Comparison of ENCODE assay signal across 8 cellular contexts in genomic region chr5:65722575-65723424, GRCh38. TPM values are rescaled to one million over a fixed set of nuclear protein-coding genes. Genes with fewer than 3 reads are reported as not detected.
DNase-seq lines count a peak whose midpoint lies in the region; ATAC-seq and TF ChIP-seq lines count a peak whose summit lies in the region.

No MANE protein-coding gene starts in this region.

- H3K27me3 ChIP-seq in breast epithelium (no peaks in the 10 kb centered on the region), iPS-20b (ENCODE audit: insufficient read depth, low read length) (no peaks in the 10 kb centered on the region), gastrocnemius medialis (no peaks in the 10 kb centered on the region)

- in situ Hi-C loops in gastrocnemius medialis (cut with MboI; ENCODE audit: low sequenced_read_pairs in 4 of 4), result loop anchor here in 1 of 4 donors (10.0 kb wide), 1 partner anchor 422 kb away; the partner anchor contains the start of gene SREK1

- peak; percentile 35 for DNase-seq in NCI-H1105 treated with DMSO at 0.1 percent for 48 hours (lab: John Stamatoyannopoulos, UW)
- no peak for DNase-seq in NCI-H1105 (lab: John Stamatoyannopoulos, UW)
- peak; percentile 33 for DNase-seq in OCI-LY7 (ENCODE audit: low spot score)
- no peak for DNase-seq in breast epithelium (ENCODE audit: low spot score in 2 of 2)
- DNase-seq in gastrocnemius medialis, result peak; percentile 3 to 29
- DNase-seq in GOT3 (lab: John Stamatoyannopoulos, UW), result no peak

- peak overlapping the region; percentile 93 for H2AFZ ChIP-seq in OCI-LY7 (ENCODE audit: low read length)

- intact Hi-C loops in OCI-LY7 (cut with micrococcal nuclease; ENCODE audit: unreplicated experiment), result loop anchor here (5.0 kb wide), 2 partner anchors 100 to 205 kb away; partner anchors contain the start of genes ERBIN and TRIM23
- intact Hi-C loops in breast epithelium (cut with DNase I; ENCODE audit: low total_unique reads), result no loop called here
- intact Hi-C loops in gastrocnemius medialis (cut with DNase I; ENCODE audit: low total_unique reads), result loop anchor here (2.0 to 5.0 kb wide), 3 partner anchors 95 to 420 kb away; partner anchors contain the start of genes ERBIN, SHLD3, SREK1 and TRAPPC13

- H4K20me1 ChIP-seq in OCI-LY7 (ENCODE audit: insufficient read depth, low read length), result no peaks in the 10 kb centered on the region

- H3K36me3 ChIP-seq in OCI-LY7 (ENCODE audit: insufficient read depth, low read length) (peaks cover 21% of the 10 kb centered on the region; the same call in 1 of the 2 replicates), breast epithelium (no peaks in the 10 kb centered on the region), iPS-20b (ENCODE audit: insufficient read depth, low read depth, low read length) (peaks cover 18% of the 10 kb centered on the region; the same call in 1 of the 2 replicates), gastrocnemius medialis (no peaks in the 10 kb centered on the region)

- H3K9me2 ChIP-seq in OCI-LY7 (ENCODE audit: insufficient read depth, low read length), result no peaks in the 10 kb centered on the region

- TF ChIP-seq POLR2A in breast epithelium (IDR thresholded peaks at IDR 0.05) (no peak), gastrocnemius medialis (IDR thresholded peaks at IDR 0.05) (no peak)

- H3K4me2 ChIP-seq in OCI-LY7 (ENCODE audit: low read length), result peak overlapping the region; percentile 87

- TSS peak; percentile 79 for BruUV-seq in OCI-LY7 (replicated peaks; lab: Mats Ljungman, UMichigan)

- ATAC-seq in HG03432 (IDR thresholded peaks at IDR 0.05; ENCODE audit: unreplicated experiment), result peak; percentile 6
- ATAC-seq in gastrocnemius medialis, result peak; percentile 51 to 54

- peak overlapping the region; percentile 96 for H3K9ac ChIP-seq in iPS-20b (ENCODE audit: low read depth, low read length)

- CTCF ChIA-PET in OCI-LY7 (lab: Charles Lee; ENCODE audit: unreplicated experiment), result interaction anchor here (0.7 kb wide), 1 partner anchor 99 kb away, joined by 3 read pairs; the partner anchor contains the start of gene TRIM23

- H3K27ac ChIP-seq in OCI-LY7 (ENCODE audit: low read depth, low read length, poor library complexity, severe bottlenecking) (peak overlapping the region; percentile 5), breast epithelium (peak overlapping the region; percentile 70 to 74), iPS-20b (ENCODE audit: low read length) (peak overlapping the region; percentile 68), gastrocnemius medialis (peak overlapping the region; percentile 85 to 90 (median 88))

- H3K79me2 ChIP-seq in OCI-LY7 (ENCODE audit: insufficient read depth, low read depth, low read length), result peaks cover 40% of the 10 kb centered on the region

- H3K4me3 ChIP-seq in OCI-LY7 (ENCODE audit: low read depth, low read length, poor library complexity, severe bottlenecking) (peak overlapping the region; percentile 89), breast epithelium (peak overlapping the region; percentile 73 to 97 (median 86)), iPS-20b (ENCODE audit: low read length) (peak overlapping the region; percentile 90), gastrocnemius medialis (peak overlapping the region; percentile 76 to 98 (median 88))

- POLR2A ChIA-PET in OCI-LY7 (lab: Charles Lee), result interaction anchor here (0.6 to 1.7 kb wide), 4 partner anchors 12 to 463 kb away, joined by 3 to 9 read pairs (median 3); no protein-coding TSS in a partner anchor

- no peak for TF ChIP-seq CTCF in OCI-LY7 (conservative IDR thresholded peaks at IDR 0.05; ENCODE audit: low read length)
- no peak for TF ChIP-seq CTCF in breast epithelium (IDR thresholded peaks at IDR 0.05)
- no peak for TF ChIP-seq CTCF in gastrocnemius medialis (IDR thresholded peaks at IDR 0.05 in 4 of 5, conservative IDR thresholded peaks at IDR 0.05 in 1 of 5)

- H3K9me3 ChIP-seq in OCI-LY7 (ENCODE audit: low read length) (no peaks in the 10 kb centered on the region), breast epithelium (no peaks in the 10 kb centered on the region), iPS-20b (ENCODE audit: insufficient read depth, low read depth, low read length) (no peaks in the 10 kb centered on the region), gastrocnemius medialis (no peaks in the 10 kb centered on the region)

- H3K4me1 ChIP-seq in OCI-LY7 (ENCODE audit: insufficient read depth, low read length, poor library complexity, severe bottlenecking), result peaks cover 47% of the 10 kb centered on the region
- H3K4me1 ChIP-seq in breast epithelium, result no peaks in the 10 kb centered on the region
- H3K4me1 ChIP-seq in iPS-20b (ENCODE audit: insufficient read depth, low read length), result no peaks in the 10 kb centered on the region; the same call in 1 of the 2 replicates
- peaks cover 28 to 50% of the 10 kb centered on the region in 2 donors for H3K4me1 ChIP-seq in gastrocnemius medialis

RNA-seq across cellular contexts. Expression of gene NLN, which starts 0.8 kb away (rescaled TPM):
- 11.9 and 14.9 TPM in 2 replicates for total RNA-seq in OCI-LY7 (2014; rRNA removed; shearing (Covaris generic))
- total RNA-seq in OCI-LY7 (2022) (17.7 and 26.0 TPM in 2 replicates), breast epithelium (10 to 100 TPM; 12.8 to 15.7 (median 14.9) TPM), gastrocnemius medialis (10 to 100 TPM; 20.4 to 29.9 (median 27.9) TPM)

RNA-seq across cellular contexts. Expression of gene SGTB, which starts 0.9 kb away (rescaled TPM):
- total RNA-seq in OCI-LY7 (2014; rRNA removed; shearing (Covaris generic)), result 3.6 and 4.3 TPM in 2 replicates
- 8.4 and 8.7 TPM in 2 replicates for total RNA-seq in OCI-LY7 (2022)
- total RNA-seq in breast epithelium, result 10 to 100 TPM in 1 of 3 donors, 1 to 10 TPM in 2; 7.9 to 10.5 (median 8.2) TPM
- 1 to 10 TPM; 3.6 to 6.6 (median 4.3) TPM for total RNA-seq in gastrocnemius medialis

Comparison
In these comparisons a context has a peak if more than half of its experiments do, and no peak if none do; other contexts are left out.
1. DNase-seq: peak in NCI-H1105 treated with DMSO at 0.1 percent for 48 hours (single experiment), OCI-LY7 (single experiment) and gastrocnemius medialis (2 of 2); none in NCI-H1105 (single experiment), breast epithelium (0 of 2) and GOT3 (single experiment).
2. H3K27ac ChIP-seq: peak in every context shown above with its lines; median percentile 88 in gastrocnemius medialis; 72 in breast epithelium; 68 in iPS-20b; 5 in OCI-LY7.
3. Peak in every context shown above with its lines, with median percentiles within 50 percentile points of each other: H3K4me3 ChIP-seq.